In the genomic region with DNA sequence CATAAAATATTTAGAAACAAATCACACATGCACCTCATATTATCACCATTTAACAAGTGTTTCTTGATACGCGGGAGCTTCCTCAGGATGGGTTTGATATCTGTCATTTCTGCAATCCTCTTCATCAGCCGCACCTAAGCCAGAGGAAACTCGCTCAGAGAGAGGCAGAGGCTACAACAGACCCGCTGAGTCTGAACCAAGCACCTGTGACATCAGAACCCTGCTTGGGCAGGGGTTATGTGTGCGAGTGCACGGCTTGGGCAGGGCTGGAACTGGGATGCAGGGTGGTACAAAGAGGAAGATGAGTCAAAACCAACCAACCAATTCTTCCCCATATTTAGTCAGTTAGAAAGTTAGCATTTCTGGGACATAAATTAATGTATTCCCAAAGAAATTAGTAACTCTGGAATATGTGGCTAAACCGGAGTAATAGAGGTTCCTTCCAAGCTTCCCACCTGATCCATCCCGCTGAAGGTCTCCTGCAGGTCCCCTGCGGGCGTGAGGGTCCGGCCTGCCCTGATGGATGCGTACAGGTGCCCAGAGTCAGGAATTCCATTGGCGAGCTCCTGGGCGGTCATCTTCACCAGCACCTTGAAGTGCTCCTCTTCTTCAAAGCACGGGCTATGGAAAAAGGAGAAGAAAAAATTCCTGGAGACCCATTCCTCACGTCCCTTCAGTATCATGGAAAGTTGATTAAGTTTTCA, we compare ENCODE assay signal across 23 cellular contexts.
"Had no signal": no experiment of that assay in that cellular context is flagged by ENCODE, and none has a peak within 500 bp of the region (broad histone marks: within the 10 kb centered on the region; RNA-seq: fewer than 3 reads in every experiment).

No MANE protein-coding gene starts in this region.

- H3K4me2 ChIP-seq: KMS-11, SK-N-SH had no signal

- H3K27me3 Mint-ChIP-seq: IgD-negative memory B cell had no signal

- FAIRE-seq: HTR-8/SVneo had no signal

- H3K27ac ChIP-seq: HL-60, KMS-11, RWPE1 had no signal

- H3K9me3 ChIP-seq: SK-N-SH had no signal

- H3K4me3 ChIP-seq: K562 had no signal

- DNase-seq: Kasumi-1, MM.1S, MV-4-11, NCI-H1048, NCI-H1105, NCI-H1417, NCI-H1436 treated with DMSO at 0.1 percent for 48 hours, NCI-H1694 treated with DMSO at 0.1 percent for 48 hours, NCI-H1930, NCI-H2081, NCI-H2107, NCI-H2227 treated with DMSO at 0.1 percent for 48 hours, NCI-H524, NCI-H526 treated with DMSO at 0.1 percent for 48 hours, NCI-H774, SHP77, SK-N-SH had no signal

- H3K9ac ChIP-seq: KMS-11, SK-N-SH had no signal

- H3K4me1 Mint-ChIP-seq: IgD-negative memory B cell had no signal

- H3K9me3 Mint-ChIP-seq: IgD-negative memory B cell had no signal

- H3K4me3 Mint-ChIP-seq: IgD-negative memory B cell had no signal

- H3K9me2 ChIP-seq: SK-N-SH had no signal

- H3K27ac Mint-ChIP-seq: IgD-negative memory B cell had no signal
